ENCODE assay signal across 12 cellular contexts in the genomic region with DNA sequence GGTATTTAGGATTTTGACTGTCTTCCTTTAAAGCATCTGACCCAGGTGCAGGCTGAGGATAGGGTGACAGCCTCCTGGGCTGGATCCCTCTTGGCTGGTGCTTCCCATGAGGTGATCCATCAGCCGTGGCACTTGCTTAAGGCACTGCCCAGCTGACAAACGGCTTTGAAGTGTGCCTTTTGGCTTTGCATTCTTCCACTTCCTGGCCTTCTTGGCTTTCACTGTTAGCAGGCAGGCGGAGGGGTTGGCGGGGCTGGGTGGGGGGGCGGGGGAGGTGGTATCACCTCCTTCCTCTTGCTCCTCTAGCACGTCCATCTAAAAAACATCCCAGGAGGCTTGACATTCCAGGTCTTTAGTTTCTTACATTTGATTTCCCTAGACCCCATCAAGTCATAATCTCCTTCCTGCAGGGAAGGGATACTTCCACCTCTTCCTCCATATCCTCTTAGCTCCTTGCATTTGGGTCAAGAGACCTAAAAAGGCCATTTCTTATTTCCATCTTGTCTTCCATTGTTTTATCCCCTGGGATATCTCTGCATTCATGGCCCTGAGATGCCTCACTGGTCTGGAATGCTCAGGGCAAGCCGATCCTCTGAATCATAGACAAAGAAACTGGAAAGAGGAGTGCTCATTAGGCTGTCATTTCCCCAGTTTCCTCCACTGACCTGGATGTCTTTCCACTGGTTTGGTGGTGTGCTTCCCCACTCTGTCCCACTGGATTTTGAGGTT. TPM values are rescaled to one million over a fixed set of nuclear protein-coding genes. Genes with fewer than 3 reads are reported as not detected.
DNase-seq lines count a peak whose midpoint lies in the region; ATAC-seq and TF ChIP-seq lines count a peak whose summit lies in the region.
"Had no signal": no experiment of that assay in that cellular context is flagged by ENCODE, and none has a peak within 500 bp of the region (broad histone marks: within the 10 kb centered on the region; RNA-seq: fewer than 3 reads in every experiment).

No MANE protein-coding gene starts in this region.

- no peaks in the 10 kb centered on the region for H4K20me1 ChIP-seq in hepatocyte (ENCODE audit: insufficient read depth, poor library complexity, severe bottlenecking)

- H3K27me3 ChIP-seq in right atrium auricular region, result no peaks in the 10 kb centered on the region
- no peaks in the 10 kb centered on the region for H3K27me3 ChIP-seq in adrenal gland
- H3K27me3 ChIP-seq in hepatocyte, result no peaks in the 10 kb centered on the region

- DNase-seq in left ventricle myocardium superior, result no peak
- no peak for DNase-seq in right atrium auricular region (ENCODE audit: low spot score)
- DNase-seq in adrenal gland, result peak in 6 of 7 donors; percentile 33 to 71 (median 58)
- no peak for DNase-seq in hepatocyte (ENCODE audit: low spot score)
- DNase-seq in NCI-H524 (lab: John Stamatoyannopoulos, UW), result no peak
- no peak for DNase-seq in activated CD4-positive, alpha-beta T cell treated with anti-CD3 and anti-CD28 coated beads for 4 hours
- DNase-seq: amygdala, C1 segment of cervical spinal cord, NCI-H345 had no signal

- H3K79me2 ChIP-seq in hepatocyte, result no peaks in the 10 kb centered on the region

- no peaks in the 10 kb centered on the region for H3K9me2 ChIP-seq in hepatocyte (replicated peaks; ENCODE audit: insufficient read depth)

- intact Hi-C loops in left ventricle myocardium superior (cut with micrococcal nuclease) (no loop called here), adrenal gland (cut with DNase I) (no loop called here)

- no peak overlapping the region for H3K4me3 ChIP-seq in right atrium auricular region
- no peak overlapping the region for H3K4me3 ChIP-seq in adrenal gland
- H3K4me3 ChIP-seq in hepatocyte, result no peak overlapping the region

- TF ChIP-seq CTCF in right atrium auricular region (IDR thresholded peaks at IDR 0.05) (no peak), adrenal gland (IDR thresholded peaks at IDR 0.05) (no peak), hepatocyte (IDR thresholded peaks at IDR 0.05; ENCODE audit: poor library complexity) (no peak)

- H3K4me1 ChIP-seq in right atrium auricular region (no peaks in the 10 kb centered on the region), adrenal gland (replicated peaks in 1 of 2) (no peaks in the 10 kb centered on the region), hepatocyte (ENCODE audit: insufficient read depth) (no peaks in the 10 kb centered on the region)

- ATAC-seq in left ventricle myocardium superior (peak; percentile 59), HG02938 (IDR thresholded peaks at IDR 0.05; ENCODE audit: unreplicated experiment) (no peak), HG03159 (IDR thresholded peaks at IDR 0.05; ENCODE audit: unreplicated experiment) (no peak)

- WGBS in adrenal gland, 4 donors, result 18 to 28% (median 24%) methylated on average over 2 to 7 of the region's 7 CpGs
- WGBS in hepatocyte (ENCODE audit: low lambda C conversion rate, missing lambda C conversion rate), result 53% methylated on average over 7 of the region's 7 CpGs

- H3K27ac ChIP-seq in right atrium auricular region (no peak overlapping the region), adrenal gland (peak overlapping the region in 3 of 5 donors; percentile 5 to 57 (median 32)), hepatocyte (peak overlapping the region; percentile 58)
- H3K27ac ChIP-seq: VCaP had no signal

- TF ChIP-seq POLR2A in adrenal gland (IDR thresholded peaks at IDR 0.05), result no peak

- no peaks in the 10 kb centered on the region for H3K36me3 ChIP-seq in right atrium auricular region
- H3K36me3 ChIP-seq in adrenal gland (replicated peaks in 1 of 2), result no peaks in the 10 kb centered on the region
- H3K36me3 ChIP-seq in hepatocyte (replicated peaks; ENCODE audit: insufficient read depth, low read depth), result no peaks in the 10 kb centered on the region

- no peak overlapping the region for H2AFZ ChIP-seq in hepatocyte

- H3K4me2 ChIP-seq in hepatocyte, result no peak overlapping the region

- H3K9me3 ChIP-seq in right atrium auricular region (peaks cover 0 to 8% of the 10 kb centered on the region in 2 donors), adrenal gland (replicated peaks in 1 of 3) (no peaks in the 10 kb centered on the region), hepatocyte (ENCODE audit: low read depth) (no peaks in the 10 kb centered on the region)

RNA-seq across cellular contexts. Expression of a gene that starts 11.3 kb away (rescaled TPM):
- 25.9 TPM for total RNA-seq in left ventricle myocardium superior
- total RNA-seq in right atrium auricular region, result 1 to 10 TPM; 2.1 to 2.3 TPM
- 10 to 100 TPM in 2 of 8 donors, 1 to 10 TPM in 6; 3.6 to 18.5 (median 5.6) TPM for total RNA-seq in adrenal gland
- 10 to 100 TPM in 2 of 3 donors, 1 to 10 TPM in 1; 2.7 to 27.5 (median 10.5) TPM for polyA plus RNA-seq in adrenal gland
- total RNA-seq in hepatocyte, result 0.16 and 0.30 TPM in 2 replicates
- polyA plus RNA-seq in hepatocyte, result 0.30 and 0.92 TPM in 2 replicates

Comparison
In these comparisons a context has a peak if more than half of its experiments do, and no peak if none do; other contexts are left out.
1. DNase-seq: peak in adrenal gland (6 of 7); none in left ventricle myocardium superior (single experiment), right atrium auricular region (single experiment), hepatocyte (single experiment), NCI-H524 (0 of 2) and activated CD4-positive, alpha-beta T cell treated with anti-CD3 and anti-CD28 coated beads for 4 hours (0 of 2).
2. H3K27ac ChIP-seq: peak in adrenal gland (3 of 5) and hepatocyte (single experiment); none in right atrium auricular region (0 of 2).